Comparison of ENCODE assay signal across 21 cellular contexts in genomic region chr3:143333367-143333766, GRCh38.
"Had no signal": no experiment of that assay in that cellular context is flagged by ENCODE, and none has a peak within 500 bp of the region (broad histone marks: within the 10 kb centered on the region; RNA-seq: fewer than 3 reads in every experiment).

No MANE protein-coding gene starts in this region.

- H3K27me3 ChIP-seq: MG63 had no signal

- H3K36me3 ChIP-seq: MG63 had no signal

- H3K27ac ChIP-seq: RWPE1 had no signal

- DNase-seq: IMR-90, Karpas-422, KG1, MG63, NCI-H1092, NCI-H1105 treated with DMSO at 0.1 percent for 48 hours, NCI-H1417 treated with DMSO at 0.1 percent for 48 hours, NCI-H146, NCI-H1694 treated with DMSO at 0.1 percent for 48 hours, NCI-H1930, NCI-H2081, NCI-H2107, NCI-H226, NCI-H446, NCI-H510A, NCI-H524 treated with DMSO at 0.1 percent for 48 hours, PC-3, SHP77 had no signal

- H3K4me3 ChIP-seq: MG63 had no signal

- ATAC-seq: HepG2, Panc1, PC-3 had no signal
